ENCODE assay signal across 20 cellular contexts in the genomic region with DNA sequence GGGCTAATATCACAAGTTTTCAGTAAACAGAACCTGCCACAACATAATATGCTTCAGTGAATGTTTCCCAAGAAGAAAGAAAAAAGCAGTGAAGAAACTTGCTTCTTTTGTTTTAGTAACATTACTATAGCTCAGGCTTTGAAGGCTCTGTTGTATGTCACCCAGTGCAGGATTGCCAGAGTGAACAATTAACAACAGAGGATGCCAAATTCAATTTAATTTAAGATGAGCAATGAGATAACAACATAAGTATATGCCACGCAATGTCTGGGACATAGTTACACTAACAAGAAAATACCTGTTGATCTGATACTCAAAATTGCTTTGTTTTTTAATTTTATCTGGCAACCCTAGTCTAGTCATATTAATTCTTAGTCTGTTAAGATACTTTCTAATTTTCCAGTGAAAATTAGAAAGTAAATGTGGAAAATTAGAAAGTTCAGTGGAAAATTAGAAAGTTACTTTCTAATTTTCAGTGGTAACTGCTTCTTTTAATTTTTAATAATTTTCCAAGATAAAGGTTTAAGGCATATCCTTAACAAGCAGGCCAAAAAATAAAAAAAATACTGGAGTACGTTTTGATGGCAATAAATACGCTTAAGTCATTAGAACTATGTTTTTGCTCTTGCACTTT.
DNase-seq lines count a peak whose midpoint lies in the region; FAIRE-seq and TF ChIP-seq lines count a peak whose summit lies in the region.
"Had no signal": no experiment of that assay in that cellular context is flagged by ENCODE, and none has a peak within 500 bp of the region (broad histone marks: within the 10 kb centered on the region; RNA-seq: fewer than 3 reads in every experiment).

No MANE protein-coding gene starts in this region.

- dilution Hi-C loops in keratinocyte (cut with MboI; ENCODE audit: extremely low pct_ligation_motif_present, low sequenced_read_pairs) = no loop called here

- FAIRE-seq in keratinocyte (lab: Jason Lieb, UNC) = no peak
- FAIRE-seq in urothelium cell line (lab: Jason Lieb, UNC) = no peak
- FAIRE-seq: GM12878, GM19239 had no signal

- H4K20me1 ChIP-seq in SK-N-SH (ENCODE audit: insufficient read depth) (no peaks in the 10 kb centered on the region), keratinocyte (ENCODE audit: control insufficient read depth, extremely low read depth, insufficient read depth, low read length) (no peaks in the 10 kb centered on the region), osteoblast (ENCODE audit: insufficient read depth, low read length) (no peaks in the 10 kb centered on the region)
- H4K20me1 ChIP-seq: BLaER1 had no signal

- H3K9me1 ChIP-seq in keratinocyte (ENCODE audit: control insufficient read depth, extremely low read depth, insufficient read depth, low read length) = no peaks in the 10 kb centered on the region

- H3K79me2 ChIP-seq in SK-N-SH (ENCODE audit: insufficient read depth) (no peaks in the 10 kb centered on the region), keratinocyte (ENCODE audit: control insufficient read depth, insufficient read depth, low read length) (no peaks in the 10 kb centered on the region), osteoblast (ENCODE audit: insufficient read depth, low read length) (no peaks in the 10 kb centered on the region)

- no peaks in the 10 kb centered on the region for H3F3A ChIP-seq in SK-N-SH (replicated peaks; ENCODE audit: insufficient read depth)

- CTCF ChIA-PET in HEK293 (lab: Yijun Ruan, JAX) = interaction anchor here (0.7 kb wide), 1 partner anchor 99 kb away, joined by 3 read pairs; no protein-coding TSS in a partner anchor
- CTCF ChIA-PET in SK-N-SH (lab: Yijun Ruan, JAX) = no interaction called here

- TF ChIP-seq CTCF in HEK293 (tag by site-specific recombination; IDR thresholded peaks at IDR 0.05) (no peak), SK-N-SH (IDR thresholded peaks at IDR 0.05) (no peak), keratinocyte (optimal IDR thresholded peaks at IDR 0.05 in 1 of 3, IDR thresholded peaks at IDR 0.05 in 1 of 3, conservative IDR thresholded peaks at IDR 0.05 in 1 of 3; ENCODE audit: extremely low read depth in 1 of 3, insufficient read depth in 2 of 3, low read length in 3 of 3) (no peak), osteoblast (IDR thresholded peaks at IDR 0.05; ENCODE audit: extremely low read depth, low read depth, low read length) (no peak)

- peak; percentile 71 to 95; a peak in 3 of 4 replicates for TF ChIP-seq EP300 in SK-N-SH (IDR thresholded peaks at IDR 0.05; ENCODE audit: borderline replicate concordance in 1 of 2, low read depth in 1 of 2, low read length in 1 of 2)

- H3K9ac ChIP-seq in SK-N-SH = no peak overlapping the region
- H3K9ac ChIP-seq in keratinocyte (ENCODE audit: control insufficient read depth, extremely low read depth, insufficient read depth, low read length) = no peak overlapping the region
- H3K9ac ChIP-seq: BLaER1 had no signal

- no peaks in the 10 kb centered on the region for H3K4me1 ChIP-seq in HEK293 (ENCODE audit: control insufficient read depth, insufficient read depth, low read length)
- peaks cover 0 to 11% of the 10 kb centered on the region in 2 experiments; a peak in 1 of 4 replicates for H3K4me1 ChIP-seq in SK-N-SH (ENCODE audit: control insufficient read depth in 1 of 2, insufficient read depth in 2 of 2, low read depth in 1 of 2, low read length in 1 of 2)
- no peaks in the 10 kb centered on the region for H3K4me1 ChIP-seq in keratinocyte (ENCODE audit: control insufficient read depth, extremely low read depth, insufficient read depth, low read length)
- no peaks in the 10 kb centered on the region for H3K4me1 ChIP-seq in osteoblast (ENCODE audit: insufficient read depth, low read length)
- H3K4me1 ChIP-seq: BLaER1, Caco-2, HAP-1 had no signal

- no peaks in the 10 kb centered on the region for H3K36me3 ChIP-seq in HEK293 (ENCODE audit: control insufficient read depth in 2 of 2, insufficient read depth in 1 of 2, low read length in 2 of 2)
- H3K36me3 ChIP-seq in SK-N-SH (replicated peaks in 1 of 2; ENCODE audit: control insufficient read depth in 1 of 2, insufficient read depth in 2 of 2, low read length in 1 of 2) = no peaks in the 10 kb centered on the region
- H3K36me3 ChIP-seq in keratinocyte (ENCODE audit: control insufficient read depth in 2 of 2, extremely low read depth in 1 of 2, insufficient read depth in 2 of 2, low read length in 2 of 2) = no peaks in the 10 kb centered on the region
- no peaks in the 10 kb centered on the region for H3K36me3 ChIP-seq in osteoblast (ENCODE audit: insufficient read depth, low read length)
- H3K36me3 ChIP-seq: BLaER1, HAP-1 had no signal

- POLR2A ChIA-PET in HEK293 (lab: Yijun Ruan, JAX) (no interaction called here), SK-N-SH (lab: Yijun Ruan, JAX) (no interaction called here)

- 68% methylated on average over 3 of the region's 3 CpGs for WGBS in SK-N-SH (ENCODE audit: low lambda C conversion rate)

- TF ChIP-seq RAD21 in SK-N-SH (IDR thresholded peaks at IDR 0.05; ENCODE audit: low read length) = peak; percentile 38

- H3K4me2 ChIP-seq in SK-N-SH = no peak overlapping the region
- H3K4me2 ChIP-seq in keratinocyte (ENCODE audit: control insufficient read depth, extremely low read depth, insufficient read depth, low read depth, low read length) = no peak overlapping the region
- no peak overlapping the region for H3K4me2 ChIP-seq in osteoblast (ENCODE audit: insufficient read depth, low read length)
- H3K4me2 ChIP-seq: BLaER1, GM23338 had no signal

- H2AFZ ChIP-seq in SK-N-SH (ENCODE audit: low read depth) = no peak overlapping the region
- H2AFZ ChIP-seq in keratinocyte (ENCODE audit: control insufficient read depth, low read length) = peak overlapping the region; percentile 30
- H2AFZ ChIP-seq in osteoblast (ENCODE audit: low read length) = no peak overlapping the region
- H2AFZ ChIP-seq: GM23338 had no signal

- H3K9me3 ChIP-seq in HEK293 (ENCODE audit: control insufficient read depth, insufficient read depth, low read depth, low read length) (no peaks in the 10 kb centered on the region), SK-N-SH (peaks cover 5% of the 10 kb centered on the region; the same call in 1 of the 2 replicates), keratinocyte (ENCODE audit: control insufficient read depth, low read depth, low read length) (peaks cover 4% of the 10 kb centered on the region), osteoblast (ENCODE audit: low read depth, low read length) (peaks cover 3% of the 10 kb centered on the region)

- DNase-seq in SK-N-SH = peak; percentile 48
- no peak for DNase-seq in keratinocyte (ENCODE audit: low read depth, low spot score)
- no peak for DNase-seq in SKM-1 (lab: John Stamatoyannopoulos, UW; ENCODE audit: unreplicated experiment)
- no peak for DNase-seq in urothelium cell line (ENCODE audit: low spot score)
- no peak for DNase-seq in HK-2 (ENCODE audit: unreplicated experiment)
- DNase-seq in osteoblast (ENCODE audit: insufficient read length, low spot score, missing footprints) = no peak
- DNase-seq: Caco-2; CD4-positive, CD25-positive, alpha-beta regulatory T cell; CD8-positive, alpha-beta T cell; DMS153; DMS79; EL; GDM1 had no signal

- no peaks in the 10 kb centered on the region for H3K9me2 ChIP-seq in SK-N-SH

- H3K4me3 ChIP-seq in HEK293 (ENCODE audit: low read depth, low read length) (no peak overlapping the region), SK-N-SH (ENCODE audit: low read depth in 2 of 2, low read length in 1 of 2) (no peak overlapping the region), keratinocyte (ENCODE audit: control insufficient read depth in 2 of 3, extremely low read depth in 1 of 3, insufficient read depth in 2 of 3, low read depth in 1 of 3, low read length in 3 of 3) (no peak overlapping the region), osteoblast (ENCODE audit: insufficient read depth, low read length) (no peak overlapping the region)
- H3K4me3 ChIP-seq: BLaER1, GM12878, GM23338, HAP-1 had no signal

- H3K27ac ChIP-seq in HEK293 (ENCODE audit: extremely low read depth, low read depth, low read length) = no peak overlapping the region
- peak overlapping the region in 1 of 2 experiments; percentile 72; a peak in 1 of 4 replicates for H3K27ac ChIP-seq in SK-N-SH (ENCODE audit: low read depth in 2 of 2, low read length in 1 of 2)
- H3K27ac ChIP-seq in keratinocyte (ENCODE audit: control insufficient read depth, insufficient read depth, low read length) = no peak overlapping the region
- no peak overlapping the region for H3K27ac ChIP-seq in osteoblast (ENCODE audit: low read depth, low read length)
- H3K27ac ChIP-seq: BLaER1, C4-2B had no signal

- H3K27me3 ChIP-seq in SK-N-SH (ENCODE audit: insufficient read depth) = no peaks in the 10 kb centered on the region
- H3K27me3 ChIP-seq in keratinocyte (ENCODE audit: control insufficient read depth, extremely low read depth, insufficient read depth, low read length) = no peaks in the 10 kb centered on the region
- H3K27me3 ChIP-seq in osteoblast (ENCODE audit: insufficient read depth, low read length) = no peaks in the 10 kb centered on the region
- H3K27me3 ChIP-seq: BLaER1 had no signal

TF ChIP-seq in HEK293, 187 proteins besides CTCF, POLR2A, EP300 and RAD21 (continues in another document):
- TF ChIP-seq ZNF175 (tag by site-specific recombination; IDR thresholded peaks at IDR 0.05) (no peak), WT1 (tag by site-specific recombination; IDR thresholded peaks at IDR 0.05) (no peak), PRDM1 (tag by site-specific recombination; IDR thresholded peaks at IDR 0.05) (peak; percentile 90)

TF ChIP-seq in SK-N-SH, 30 proteins besides CTCF, POLR2A, EP300 and RAD21 (continues in another document):
- TF ChIP-seq RFX5 (IDR thresholded peaks at IDR 0.05; ENCODE audit: low read length) (no peak), FOSL2 (IDR thresholded peaks at IDR 0.05; ENCODE audit: borderline replicate concordance, low read depth) (peak; percentile 13; the same call in 1 of the 2 replicates), ELF1 (IDR thresholded peaks at IDR 0.05) (no peak), JUND (IDR thresholded peaks at IDR 0.05) (peak; percentile 52), TCF12 (IDR thresholded peaks at IDR 0.05) (peak; percentile 92), PBX3 (IDR thresholded peaks at IDR 0.05) (peak; percentile 90), TEAD4 (IDR thresholded peaks at IDR 0.05; ENCODE audit: borderline replicate concordance, insufficient read depth) (0 out of 2 replicates have a peak, but pooled peaks have one; percentile 44), EZH2phosphoT487 (IDR thresholded peaks at IDR 0.05; ENCODE audit: borderline replicate concordance, low read depth) (no peak), RCOR1 (IDR thresholded peaks at IDR 0.05; ENCODE audit: low read length) (peak; percentile 99)

Comparison
In these comparisons a context has a peak if more than half of its experiments do, and no peak if none do; other contexts are left out.
1. Of the 4 proteins assayed by ChIP-seq in both HEK293 and SK-N-SH: peak only in HEK293: none; only in SK-N-SH: PBX3; in both: none; in neither: 3.